8 cellular contexts compared by ENCODE assay signal in genomic region chr17:67994827-67995567, GRCh38. TPM values are rescaled to one million over a fixed set of nuclear protein-coding genes. Genes with fewer than 3 reads are reported as not detected.
DNase-seq lines count a peak whose midpoint lies in the region; ATAC-seq, FAIRE-seq and TF ChIP-seq lines count a peak whose summit lies in the region.

No MANE protein-coding gene starts in this region.

- POLR2A ChIA-PET in activated B cell treated with CpG ODN at 0.5 μM for 24 hours (lab: Charles Lee), result interaction anchor here (1.3 to 3.3 kb wide), 5 partner anchors 11 to 296 kb away, joined by 4 to 19 read pairs (median 7); partner anchors contain the start of genes ARSG and SLC16A6

- H3K9ac ChIP-seq in BLaER1, result no peak overlapping the region
- H3K9ac ChIP-seq in parathyroid adenoma, result peak overlapping the region; percentile 65

- DNase-seq in HPDE6-E6E7 (ENCODE audit: extremely low spot score) (peak; percentile 52), activated B cell treated with CpG ODN at 0.5 μM for 24 hours (no peak), frontal cortex (ENCODE audit: low spot score in 2 of 2) (peak; percentile 63 to 64), iPS-NIHi7 (ENCODE audit: extremely low spot score) (no peak), NCI-H1930 (lab: John Stamatoyannopoulos, UW) (no peak)
- no peak for DNase-seq in activated CD4-positive, CD25-positive, alpha-beta regulatory T cell (lab: John Stamatoyannopoulos, UW)

- H3K27me3 Mint-ChIP-seq in activated B cell treated with CpG ODN at 0.5 μM for 24 hours, result peaks cover 18% of the 10 kb centered on the region

- peaks cover 34% of the 10 kb centered on the region for H3K4me1 Mint-ChIP-seq in activated B cell treated with CpG ODN at 0.5 μM for 24 hours

- peaks cover 5% of the 10 kb centered on the region for H3K36me3 Mint-ChIP-seq in activated B cell treated with CpG ODN at 0.5 μM for 24 hours (ENCODE audit: low read depth)

- H3K36me3 ChIP-seq in BLaER1, result no peaks in the 10 kb centered on the region
- no peaks in the 10 kb centered on the region for H3K36me3 ChIP-seq in parathyroid adenoma (ENCODE audit: control insufficient read depth, insufficient read depth, low read length)

- H3K27me3 ChIP-seq in BLaER1 (peaks cover 65% of the 10 kb centered on the region), parathyroid adenoma (ENCODE audit: control insufficient read depth, insufficient read depth, low read length) (no peaks in the 10 kb centered on the region)

- peak overlapping the region; percentile 8 for H3K27ac Mint-ChIP-seq in activated B cell treated with CpG ODN at 0.5 μM for 24 hours

- no peaks in the 10 kb centered on the region for H3K9me3 ChIP-seq in BLaER1
- H3K9me3 ChIP-seq in parathyroid adenoma (ENCODE audit: control insufficient read depth, low read length), result no peaks in the 10 kb centered on the region

- H3K4me2 ChIP-seq in BLaER1 (peak overlapping the region; percentile 75), parathyroid adenoma (ENCODE audit: low read length) (peak overlapping the region; percentile 96)

- peak overlapping the region; percentile 93 for H2AFZ ChIP-seq in parathyroid adenoma

- no peak for TF ChIP-seq CTCF in activated B cell treated with CpG ODN at 0.5 μM for 24 hours (IDR thresholded peaks at IDR 0.05)
- peak; percentile 5 for TF ChIP-seq CTCF in parathyroid adenoma (IDR thresholded peaks at IDR 0.05)

- peak overlapping the region; percentile 88 for H3K4me3 Mint-ChIP-seq in activated B cell treated with CpG ODN at 0.5 μM for 24 hours

- H4K20me1 ChIP-seq in BLaER1, result peaks cover 19% of the 10 kb centered on the region

- H3K4me3 ChIP-seq in BLaER1 (peak overlapping the region; percentile 55), parathyroid adenoma (ENCODE audit: low read depth, low read length) (peak overlapping the region; percentile 67)

- CTCF ChIA-PET in activated B cell treated with CpG ODN at 0.5 μM for 24 hours (lab: Charles Lee), result interaction anchor here (0.6 to 1.2 kb wide), 3 partner anchors 16 to 64 kb away, joined by 3 to 4 read pairs (median 3); no protein-coding TSS in a partner anchor

- intact Hi-C loops in activated B cell treated with CpG ODN at 0.5 μM for 24 hours (cut with micrococcal nuclease), result loop anchor here (1.0 to 10.0 kb wide), 4 partner anchors 16 to 1332 kb away; partner anchors contain the start of genes ABCA5 and KPNA2

- ATAC-seq in activated B cell treated with CpG ODN at 0.5 μM for 24 hours (ENCODE audit: low read depth), result no peak

- no peak overlapping the region for H3K27ac ChIP-seq in BLaER1
- H3K27ac ChIP-seq in parathyroid adenoma, result peak overlapping the region; percentile 89

- no peaks in the 10 kb centered on the region for H3K79me2 ChIP-seq in parathyroid adenoma

- H3K9me3 Mint-ChIP-seq in activated B cell treated with CpG ODN at 0.5 μM for 24 hours, result no peaks in the 10 kb centered on the region

- peaks cover 22% of the 10 kb centered on the region for H3K4me1 ChIP-seq in BLaER1
- H3K4me1 ChIP-seq in parathyroid adenoma, result peaks cover 9% of the 10 kb centered on the region

- FAIRE-seq in frontal cortex (lab: Jason Lieb, UNC), result no peak

RNA-seq across cellular contexts. Expression of gene C17orf58, which starts 1.3 kb away (rescaled TPM):
- 3.5 and 4.3 TPM in 2 replicates for total RNA-seq in activated B cell treated with CpG ODN at 0.5 μM for 24 hours
- total RNA-seq in frontal cortex, result 38.3 TPM

RNA-seq across cellular contexts. Expression of gene KPNA2, which starts 40.5 kb away (rescaled TPM):
- total RNA-seq in activated B cell treated with CpG ODN at 0.5 μM for 24 hours (49.5 and 49.9 TPM in 2 replicates), frontal cortex (39.5 TPM)

Comparison
In these comparisons a context has a peak if more than half of its experiments do, and no peak if none do; other contexts are left out.
1. DNase-seq: peak in HPDE6-E6E7 (single experiment) and frontal cortex (2 of 2); none in activated B cell treated with CpG ODN at 0.5 μM for 24 hours (single experiment), activated CD4-positive, CD25-positive, alpha-beta regulatory T cell (0 of 4), iPS-NIHi7 (single experiment) and NCI-H1930 (0 of 2).